ENCODE assay signal across 8 cellular contexts in genomic region chr2:74391209-74391579, GRCh38. TPM values are rescaled to one million over a fixed set of nuclear protein-coding genes. Genes with fewer than 3 reads are reported as not detected.
DNase-seq lines count a peak whose midpoint lies in the region; ATAC-seq and TF ChIP-seq lines count a peak whose summit lies in the region.

No MANE protein-coding gene starts in this region.

- H3K79me2 ChIP-seq in DOHH2 (ENCODE audit: control insufficient read depth, low read length) (peaks cover 54% of the 10 kb centered on the region), OCI-LY1 (ENCODE audit: insufficient read depth, low read length) (0 out of 2 replicates have a peak, but pooled peaks cover 3% of the 10 kb centered on the region)

- ATAC-seq in GM21619 (IDR thresholded peaks at IDR 0.05; ENCODE audit: unreplicated experiment) (peak; percentile 30), aorta (ENCODE audit: low FRiP score) (peak; percentile 4)

- intact Hi-C loops in colonic mucosa (cut with DNase I), result loop anchor here (10.0 kb wide), 1 partner anchor 126 kb away; no protein-coding TSS in a partner anchor
- intact Hi-C loops in aorta (cut with DNase I), result no loop called here

- no peak for DNase-seq in colonic mucosa
- DNase-seq in mesothelial cell of epicardium (ENCODE audit: low spot score in 2 of 2, unreplicated experiment in 2 of 2), result no peak
- no peak for DNase-seq in aorta
- DNase-seq in epidermal melanocyte (ENCODE audit: insufficient read length, low spot score), result no peak
- no peak for DNase-seq in stimulated activated CD4-positive, alpha-beta T cell treated with anti-CD3 and anti-CD28 coated beads, Interleukin-12 subunit alpha, Interleukin-12 subunit beta, amount 100 ng/mL, for 4 hours

- no peaks in the 10 kb centered on the region for H3K9me3 Mint-ChIP-seq in mesothelial cell of epicardium

- H3K27ac ChIP-seq in DOHH2 (ENCODE audit: low read depth, low read length), result no peak overlapping the region
- no peak overlapping the region for H3K27ac ChIP-seq in OCI-LY1 (ENCODE audit: low read depth, low read length, poor library complexity, severe bottlenecking)
- H3K27ac ChIP-seq in colonic mucosa, result peak overlapping the region; percentile 80
- H3K27ac ChIP-seq in aorta (ENCODE audit: low read depth in 1 of 2, low read length in 2 of 2), result no peak overlapping the region

- H2AFZ ChIP-seq in OCI-LY1 (ENCODE audit: low read length), result peak overlapping the region; percentile 40; the same call in 1 of the 2 replicates

- no peaks in the 10 kb centered on the region for H3K36me3 Mint-ChIP-seq in mesothelial cell of epicardium

- H3K27me3 ChIP-seq in DOHH2 (ENCODE audit: control insufficient read depth, low read length) (no peaks in the 10 kb centered on the region), OCI-LY1 (ENCODE audit: insufficient read depth, low read length) (no peaks in the 10 kb centered on the region), colonic mucosa (no peaks in the 10 kb centered on the region), aorta (ENCODE audit: control insufficient read depth in 1 of 2, insufficient read depth in 2 of 2, low read length in 1 of 2) (no peaks in the 10 kb centered on the region)

- H3K4me2 ChIP-seq in DOHH2 (ENCODE audit: low read length) (peak overlapping the region; percentile 96), OCI-LY1 (ENCODE audit: low read length) (peak overlapping the region; percentile 97)

- H3K4me3 ChIP-seq in DOHH2 (ENCODE audit: low read length), result peak overlapping the region; percentile 86
- peak overlapping the region; percentile 90 for H3K4me3 ChIP-seq in OCI-LY1 (ENCODE audit: low read depth, low read length, poor library complexity, severe bottlenecking)
- H3K4me3 ChIP-seq in colonic mucosa, result peak overlapping the region; percentile 94
- peak overlapping the region; percentile 89 to 98 for H3K4me3 ChIP-seq in aorta (ENCODE audit: low read length in 2 of 2)

- H3K9ac ChIP-seq in OCI-LY1 (ENCODE audit: low read length), result peak overlapping the region; percentile 89
- H3K9ac ChIP-seq in colonic mucosa (ENCODE audit: low read depth in 2 of 2, low read length in 2 of 2), result peak overlapping the region; percentile 94 to 95

- no peaks in the 10 kb centered on the region for H3K9me3 ChIP-seq in DOHH2 (ENCODE audit: control insufficient read depth, insufficient read depth, low read length)
- no peaks in the 10 kb centered on the region for H3K9me3 ChIP-seq in OCI-LY1 (ENCODE audit: low read length)
- no peaks in the 10 kb centered on the region for H3K9me3 ChIP-seq in colonic mucosa
- H3K9me3 ChIP-seq in aorta (ENCODE audit: control insufficient read depth, low read length), result no peaks in the 10 kb centered on the region

- H3K27ac Mint-ChIP-seq in mesothelial cell of epicardium, result peak overlapping the region; percentile 95

- TF ChIP-seq CTCF in DOHH2 (IDR thresholded peaks at IDR 0.05; ENCODE audit: low read depth, low read length, poor library complexity, severe bottlenecking) (no peak), OCI-LY1 (IDR thresholded peaks at IDR 0.05; ENCODE audit: low read length) (no peak), colonic mucosa (IDR thresholded peaks at IDR 0.05) (no peak), mesothelial cell of epicardium (IDR thresholded peaks at IDR 0.05; ENCODE audit: unreplicated experiment) (no peak)

- peaks cover 6% of the 10 kb centered on the region for H3K4me1 Mint-ChIP-seq in mesothelial cell of epicardium

- H3F3A ChIP-seq in DOHH2 (ENCODE audit: control insufficient read depth, insufficient read depth) (no peaks in the 10 kb centered on the region), OCI-LY1 (ENCODE audit: insufficient read depth, low read length) (no peaks in the 10 kb centered on the region)

- H3K36me3 ChIP-seq in DOHH2 (ENCODE audit: control insufficient read depth, low read length) (no peaks in the 10 kb centered on the region), OCI-LY1 (ENCODE audit: insufficient read depth, low read length) (no peaks in the 10 kb centered on the region), colonic mucosa (no peaks in the 10 kb centered on the region), aorta (ENCODE audit: control insufficient read depth in 1 of 2, insufficient read depth in 2 of 2, low read length in 1 of 2) (no peaks in the 10 kb centered on the region)

- H3K9me2 ChIP-seq in DOHH2 (replicated peaks; ENCODE audit: control insufficient read depth, low read length) (no peaks in the 10 kb centered on the region), OCI-LY1 (ENCODE audit: low read depth, low read length) (no peaks in the 10 kb centered on the region)

- no peaks in the 10 kb centered on the region for H4K20me1 ChIP-seq in DOHH2 (ENCODE audit: control insufficient read depth, insufficient read depth, low read depth, low read length)
- H4K20me1 ChIP-seq in OCI-LY1 (ENCODE audit: insufficient read depth, low read length), result no peaks in the 10 kb centered on the region

- H3K4me1 ChIP-seq in DOHH2 (ENCODE audit: control insufficient read depth, low read length) (peaks cover 21% of the 10 kb centered on the region), OCI-LY1 (ENCODE audit: insufficient read depth, low read length, severe bottlenecking) (peaks cover 22% of the 10 kb centered on the region), colonic mucosa (peaks cover 16% of the 10 kb centered on the region), aorta (ENCODE audit: control insufficient read depth in 1 of 2, insufficient read depth in 2 of 2, low read length in 2 of 2) (peaks cover 3 to 7% of the 10 kb centered on the region in 2 donors)

- peaks cover 5% of the 10 kb centered on the region for H3K27me3 Mint-ChIP-seq in mesothelial cell of epicardium (ENCODE audit: low read depth)

- 0% methylated on average over 11 of the region's 11 CpGs for WGBS in aorta, 2 donors

- peak overlapping the region; percentile 95 for H3K4me3 Mint-ChIP-seq in mesothelial cell of epicardium

RNA-seq across cellular contexts. Expression of gene DCTN1, which starts 11.1 kb away (rescaled TPM):
- total RNA-seq in colonic mucosa (100 to 1,000 TPM; 111 to 114 TPM), mesothelial cell of epicardium (125 to 136 TPM (median 132 TPM) in 3 replicates), aorta (100 to 1,000 TPM; 141 to 158 TPM)
- polyA plus RNA-seq in aorta, result 100 to 1,000 TPM in 1 of 2 donors, 10 to 100 TPM in 1; 73.8 to 106 TPM

RNA-seq across cellular contexts. Expression of gene C2orf81, which starts 30.2 kb away (rescaled TPM):
- total RNA-seq in colonic mucosa (1 to 10 TPM in 1 of 2 donors, under 1 TPM in 1; 0.62 to 1.1 TPM), mesothelial cell of epicardium (4.7 to 8.8 TPM (median 6.0 TPM) in 3 replicates), aorta (1 to 10 TPM; 1.4 to 3.1 TPM)
- 1 to 10 TPM; 1.3 to 4.5 TPM for polyA plus RNA-seq in aorta

RNA-seq across cellular contexts. Expression of gene WDR54, which starts 30.3 kb away (rescaled TPM):
- total RNA-seq in colonic mucosa, result 1 to 10 TPM; 7.5 to 9.0 TPM
- total RNA-seq in mesothelial cell of epicardium, result 20.2 to 25.0 TPM (median 23.7 TPM) in 3 replicates
- 10 to 100 TPM in 1 of 2 donors, 1 to 10 TPM in 1; 6.3 to 10.2 TPM for total RNA-seq in aorta
- 10 to 100 TPM in 1 of 2 donors, 1 to 10 TPM in 1; 6.5 to 19.9 TPM for polyA plus RNA-seq in aorta

RNA-seq across cellular contexts. Expression of gene SLC4A5, which starts 48.0 kb away (rescaled TPM):
- total RNA-seq in colonic mucosa (1 to 10 TPM in 1 of 2 donors, under 1 TPM in 1; 0.45 to 2.8 TPM), mesothelial cell of epicardium (7.5 to 9.3 TPM (median 9.2 TPM) in 3 replicates), aorta (1 to 10 TPM; 6.2 to 7.3 TPM)
- 1 to 10 TPM in 1 of 2 donors, not detected in 1; 1.6 TPM for polyA plus RNA-seq in aorta

RNA-seq across cellular contexts. Expression of gene RTKN, which starts 50.5 kb away (rescaled TPM):
- 10 to 100 TPM; 51.4 to 89.9 TPM for total RNA-seq in colonic mucosa
- total RNA-seq in mesothelial cell of epicardium, result 85.0 to 88.9 TPM (median 86.4 TPM) in 3 replicates
- 10 to 100 TPM; 11.7 to 27.7 TPM for total RNA-seq in aorta
- 10 to 100 TPM; 10.3 to 19.5 TPM for polyA plus RNA-seq in aorta
